ENCODE assay signal across 1 cellular context in the genomic region with DNA sequence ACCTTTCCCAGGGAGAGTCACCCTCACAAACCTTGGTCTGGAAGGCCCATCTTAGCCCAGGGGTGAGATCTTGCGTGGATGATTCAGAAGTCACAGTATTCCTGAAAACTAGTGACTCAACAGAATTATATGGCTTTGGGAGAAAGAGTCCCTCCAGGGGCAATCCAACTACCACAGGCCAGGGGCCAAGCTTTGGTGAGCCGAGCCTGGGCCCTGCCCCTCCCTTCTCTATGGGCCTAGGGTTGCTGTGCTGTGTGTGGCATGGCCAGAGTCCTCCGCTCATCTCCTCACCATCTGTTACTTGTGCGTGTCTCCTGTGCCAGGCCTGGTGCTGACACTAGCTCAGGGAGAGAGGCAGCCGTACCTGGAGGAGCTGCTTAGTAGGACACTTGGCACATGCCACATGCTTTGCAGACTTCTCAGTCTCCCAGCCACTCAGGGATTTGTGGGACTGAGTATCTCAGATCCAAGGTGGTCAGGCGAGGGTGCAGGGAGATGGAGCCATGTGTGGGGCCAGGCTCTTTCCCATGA.
TF ChIP-seq lines count a peak whose summit lies in the region.

No MANE protein-coding gene starts in this region.

TF ChIP-seq in K562, 482 proteins besides CTCF, POLR2A, EP300 and RAD21 (continued from another document):
- TF ChIP-seq, protein P1, sequence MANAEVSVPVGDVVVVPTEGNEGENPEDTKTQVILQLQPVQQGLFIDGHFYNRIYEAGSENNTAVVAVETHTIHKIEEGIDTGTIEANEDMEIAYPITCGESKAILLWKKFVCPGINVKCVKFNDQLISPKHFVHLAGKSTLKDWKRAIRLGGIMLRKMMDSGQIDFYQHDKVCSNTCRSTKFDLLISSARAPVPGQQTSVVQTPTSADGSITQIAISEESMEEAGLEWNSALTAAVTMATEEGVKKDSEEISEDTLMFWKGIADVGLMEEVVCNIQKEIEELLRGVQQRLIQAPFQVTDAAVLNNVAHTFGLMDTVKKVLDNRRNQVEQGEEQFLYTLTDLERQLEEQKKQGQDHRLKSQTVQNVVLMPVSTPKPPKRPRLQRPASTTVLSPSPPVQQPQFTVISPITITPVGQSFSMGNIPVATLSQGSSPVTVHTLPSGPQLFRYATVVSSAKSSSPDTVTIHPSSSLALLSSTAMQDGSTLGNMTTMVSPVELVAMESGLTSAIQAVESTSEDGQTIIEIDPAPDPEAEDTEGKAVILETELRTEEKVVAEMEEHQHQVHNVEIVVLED (CRISPR knock-in tag; IDR thresholded peaks at IDR 0.05) = no peak
- no peak for TF ChIP-seq CEBPG (CRISPR knock-in tag; IDR thresholded peaks at IDR 0.05)
- TF ChIP-seq CEBPG (tag; conservative IDR thresholded peaks at IDR 0.05 in 1 of 2, IDR thresholded peaks at IDR 0.05 in 1 of 2) = no peak
- no peak for TF ChIP-seq MXI1 (IDR thresholded peaks at IDR 0.05; ENCODE audit: low read depth, low read length)
- TF ChIP-seq DIDO1 (tag; IDR thresholded peaks at IDR 0.05; ENCODE audit: low read depth) = no peak
- TF ChIP-seq NCOA4 (IDR thresholded peaks at IDR 0.05; ENCODE audit: partially characterized antibody) = no peak
